ENCODE assay signal across 8 cellular contexts in genomic region chrX:141278306-141278705, GRCh38. TPM values are rescaled to one million over a fixed set of nuclear protein-coding genes. Genes with fewer than 3 reads are reported as not detected.
DNase-seq lines count a peak whose midpoint lies in the region; ATAC-seq and TF ChIP-seq lines count a peak whose summit lies in the region.

No MANE protein-coding gene starts in this region.

- H3K4me1 ChIP-seq in left ventricle myocardium inferior = no peaks in the 10 kb centered on the region
- H3K4me1 ChIP-seq in right atrium auricular region = no peaks in the 10 kb centered on the region
- H3K4me1 ChIP-seq in prostate gland (replicated peaks) = no peaks in the 10 kb centered on the region

- H3K27ac ChIP-seq in left ventricle myocardium inferior (replicated peaks) (no peak overlapping the region), right atrium auricular region (no peak overlapping the region), coronary artery (no peak overlapping the region), prostate gland (no peak overlapping the region)

- H3K9me3 ChIP-seq in left ventricle myocardium inferior (replicated peaks) = no peaks in the 10 kb centered on the region
- H3K9me3 ChIP-seq in right atrium auricular region = no peaks in the 10 kb centered on the region
- H3K9me3 ChIP-seq in prostate gland = no peaks in the 10 kb centered on the region

- peak; percentile 41 for TF ChIP-seq CTCF in left ventricle myocardium inferior (IDR thresholded peaks at IDR 0.05; ENCODE audit: borderline replicate concordance)
- peak in 1 of 2 donors; percentile 54 for TF ChIP-seq CTCF in right atrium auricular region (IDR thresholded peaks at IDR 0.05)
- TF ChIP-seq CTCF in coronary artery (IDR thresholded peaks at IDR 0.05) = peak; percentile 16
- peak in 3 of 4 experiments; percentile 21 to 28 (median 27) for TF ChIP-seq CTCF in prostate gland (IDR thresholded peaks at IDR 0.05)

- H3K36me3 ChIP-seq in left ventricle myocardium inferior (no peaks in the 10 kb centered on the region), right atrium auricular region (no peaks in the 10 kb centered on the region), prostate gland (no peaks in the 10 kb centered on the region)

- WGBS in prostate gland = 73% methylated on average over 3 of the region's 3 CpGs

- intact Hi-C loops in left ventricle myocardium inferior (cut with micrococcal nuclease) = no loop called here
- intact Hi-C loops in prostate gland (cut with DNase I) = no loop called here

- DNase-seq in left ventricle myocardium inferior (no peak), right atrium auricular region (ENCODE audit: low spot score) (no peak), NCI-H460 (ENCODE audit: extremely low read depth, low read depth) (peak; percentile 35), coronary artery (ENCODE audit: low spot score) (no peak), prostate gland (ENCODE audit: low spot score) (no peak), NCI-H2171 treated with DMSO at 0.1 percent for 48 hours (lab: John Stamatoyannopoulos, UW) (no peak)
- DNase-seq in activated naive CD4-positive, alpha-beta T cell treated with anti-CD3 and anti-CD28 coated beads, Interleukin-2, amount 50 U/mL, for 16 hours = no peak

- H3K4me3 ChIP-seq in left ventricle myocardium inferior (no peak overlapping the region), right atrium auricular region (no peak overlapping the region), coronary artery (no peak overlapping the region), prostate gland (no peak overlapping the region)

- H3K27me3 ChIP-seq in left ventricle myocardium inferior (ENCODE audit: low read depth) (no peaks in the 10 kb centered on the region), right atrium auricular region (no peaks in the 10 kb centered on the region), prostate gland (replicated peaks; ENCODE audit: insufficient read depth) (no peaks in the 10 kb centered on the region)

- TF ChIP-seq POLR2A in prostate gland (IDR thresholded peaks at IDR 0.05) = no peak

- ATAC-seq in GM18519 (IDR thresholded peaks at IDR 0.05; ENCODE audit: low FRiP score, unreplicated experiment) = no peak

RNA-seq across cellular contexts. Expression of gene SPANXC, which starts 36.0 kb away (rescaled TPM):
- not detected for total RNA-seq in left ventricle myocardium inferior
- total RNA-seq in right atrium auricular region = not detected
- not detected in 2 replicates for total RNA-seq in NCI-H460 (2014; rRNA removed; shearing (Covaris generic))
- not detected in 2 replicates for polyA plus RNA-seq in NCI-H460 (2014; cell fraction: nucleus; rRNA removed)
- not detected for total RNA-seq in prostate gland
